Comparison of ENCODE assay signal across 34 cellular contexts in genomic region chr4:170323623-170324022, GRCh38.
"Had no signal": no experiment of that assay in that cellular context is flagged by ENCODE, and none has a peak within 500 bp of the region (broad histone marks: within the 10 kb centered on the region; RNA-seq: fewer than 3 reads in every experiment).

No MANE protein-coding gene starts in this region.

- H3K4me3 ChIP-seq: MG63 had no signal

- DNase-seq: Karpas-422, Kasumi-1, MG63, MM.1S, MV-4-11, NCI-H1048, NCI-H1092, NCI-H1092 treated with DMSO at 0.1 percent for 48 hours, NCI-H1105, NCI-H1105 treated with DMSO at 0.1 percent for 48 hours, NCI-H1417, NCI-H1417 treated with DMSO at 0.1 percent for 48 hours, NCI-H1436, NCI-H1436 treated with DMSO at 0.1 percent for 48 hours, NCI-H146, NCI-H1694, NCI-H187, NCI-H187 treated with DMSO at 0.1 percent for 48 hours, NCI-H1930, NCI-H2029, NCI-H2029 treated with DMSO at 0.1 percent for 48 hours, NCI-H2081, NCI-H2081 treated with DMSO at 0.1 percent for 48 hours, NCI-H2107, NCI-H2171, NCI-H2171 treated with DMSO at 0.1 percent for 48 hours, NCI-H2227 treated with DMSO at 0.1 percent for 48 hours, NCI-H226, NCI-H345, NCI-H446, NCI-H446 treated with DMSO at 0.1 percent for 48 hours, NCI-H510A, NCI-H510A treated with DMSO at 0.1 percent for 48 hours, NCI-H524 had no signal

- H3K27me3 ChIP-seq: MG63 had no signal

- H3K36me3 ChIP-seq: MG63 had no signal

- H3K9me3 ChIP-seq: MG63 had no signal
